Comparison of ENCODE assay signal across 1 cellular context in genomic region chr4:6917445-6918241, GRCh38.
TF ChIP-seq lines count a peak whose summit lies in the region.

No MANE protein-coding gene starts in this region.

TF ChIP-seq in HepG2, 621 proteins besides CTCF, POLR2A, EP300 and RAD21 (continued from another document and continues in another):
- TF ChIP-seq ZNF704 (CRISPR knock-in tag; IDR thresholded peaks at IDR 0.05; ENCODE audit: borderline replicate concordance) (peak; percentile 87; the same call in 1 of the 2 replicates), HMGXB3 (CRISPR knock-in tag; IDR thresholded peaks at IDR 0.05; ENCODE audit: borderline replicate concordance) (peak; percentile 70; the same call in 1 of the 2 replicates), ZNF567 (CRISPR knock-in tag; IDR thresholded peaks at IDR 0.05; ENCODE audit: borderline replicate concordance) (0 out of 2 replicates have a peak, but pooled peaks have one; percentile 53), SIX1 (CRISPR knock-in tag; IDR thresholded peaks at IDR 0.05; ENCODE audit: borderline replicate concordance) (peak; percentile 72; the same call in 1 of the 2 replicates), KAT7 (CRISPR knock-in tag; IDR thresholded peaks at IDR 0.05; ENCODE audit: borderline replicate concordance) (peak; percentile 70; the same call in 1 of the 2 replicates), ZNF577 (CRISPR knock-in tag; IDR thresholded peaks at IDR 0.05; ENCODE audit: borderline replicate concordance, low read depth) (no peak), ZNF672 (CRISPR knock-in tag; IDR thresholded peaks at IDR 0.05) (no peak), MTF1 (CRISPR knock-in tag; IDR thresholded peaks at IDR 0.05) (no peak), KDM2A (CRISPR knock-in tag; IDR thresholded peaks at IDR 0.05; ENCODE audit: borderline replicate concordance, low read depth) (peak; percentile 86), NCOA2 (CRISPR knock-in tag; IDR thresholded peaks at IDR 0.05) (peak; percentile 85), NR2F2 (IDR thresholded peaks at IDR 0.05; ENCODE audit: borderline replicate concordance, low read depth) (peak; percentile 94), MIER3 (CRISPR knock-in tag; IDR thresholded peaks at IDR 0.05; ENCODE audit: borderline replicate concordance) (peak; percentile 92), IKZF5 (CRISPR knock-in tag; IDR thresholded peaks at IDR 0.05) (peak; percentile 94), BCLAF1 (IDR thresholded peaks at IDR 0.05) (no peak), ZNF816 (CRISPR knock-in tag; IDR thresholded peaks at IDR 0.05; ENCODE audit: borderline replicate concordance) (0 out of 2 replicates have a peak, but pooled peaks have one; percentile 39), SCMH1 (CRISPR knock-in tag; IDR thresholded peaks at IDR 0.05; ENCODE audit: borderline replicate concordance) (no peak), THAP9 (CRISPR knock-in tag; IDR thresholded peaks at IDR 0.05; ENCODE audit: borderline replicate concordance) (peak; percentile 67; the same call in 1 of the 2 replicates), PRDM10 (CRISPR knock-in tag; IDR thresholded peaks at IDR 0.05; ENCODE audit: low read depth) (peak; percentile 68), ZFP36 (IDR thresholded peaks at IDR 0.05; ENCODE audit: borderline replicate concordance, low read depth, low read length, partially characterized antibody) (no peak), SIN3A (IDR thresholded peaks at IDR 0.05; ENCODE audit: borderline replicate concordance, low read depth, low read length) (0 out of 2 replicates have a peak, but pooled peaks have one; percentile 38), DDIT3 (CRISPR knock-in tag; IDR thresholded peaks at IDR 0.05) (no peak), ZNF570 (CRISPR knock-in tag; IDR thresholded peaks at IDR 0.05; ENCODE audit: borderline replicate concordance) (no peak), TCF12 (IDR thresholded peaks at IDR 0.05) (no peak), TCF12 (CRISPR knock-in tag; IDR thresholded peaks at IDR 0.05) (no peak), NR2F6 (IDR thresholded peaks at IDR 0.05) (peak; percentile 76), NR2F6 (CRISPR knock-in tag; IDR thresholded peaks at IDR 0.05) (peak; percentile 88), ZNF660 (CRISPR knock-in tag; IDR thresholded peaks at IDR 0.05; ENCODE audit: borderline replicate concordance, low read depth) (no peak), IRF1 (CRISPR knock-in tag; IDR thresholded peaks at IDR 0.05; ENCODE audit: low read depth) (0 out of 2 replicates have a peak, but pooled peaks have one; percentile 63), HNF1B (CRISPR knock-in tag; IDR thresholded peaks at IDR 0.05) (peak; percentile 92), ZNF749 (CRISPR knock-in tag; IDR thresholded peaks at IDR 0.05; ENCODE audit: borderline replicate concordance) (peak; percentile 73; the same call in 1 of the 2 replicates), CHD4 (IDR thresholded peaks at IDR 0.05; ENCODE audit: borderline replicate concordance, low read length) (no peak), ZNF317 (CRISPR knock-in tag; IDR thresholded peaks at IDR 0.05) (peak; percentile 85), GATA4 (IDR thresholded peaks at IDR 0.05; ENCODE audit: borderline replicate concordance, low read depth) (peak; percentile 46; the same call in 1 of the 2 replicates), ZNF703 (CRISPR knock-in tag; IDR thresholded peaks at IDR 0.05; ENCODE audit: borderline replicate concordance) (no peak), BCL6 (CRISPR knock-in tag; IDR thresholded peaks at IDR 0.05) (peak; percentile 90), FOXK1 (CRISPR knock-in tag; IDR thresholded peaks at IDR 0.05; ENCODE audit: borderline replicate concordance, low read depth) (peak; percentile 74; the same call in 1 of the 2 replicates), RBFOX2 (IDR thresholded peaks at IDR 0.05; ENCODE audit: low read depth, low read length) (no peak), ERF (CRISPR knock-in tag; IDR thresholded peaks at IDR 0.05) (peak; percentile 99), NKX3-1 (CRISPR knock-in tag; IDR thresholded peaks at IDR 0.05) (peak; percentile 94), SMC3 (IDR thresholded peaks at IDR 0.05; ENCODE audit: low read length) (peak; percentile 64)
